In genomic region chr5:181203842-181204560, GRCh38 we compare ENCODE assay signal across 7 cellular contexts. TPM values are rescaled to one million over a fixed set of nuclear protein-coding genes. Genes with fewer than 3 reads are reported as not detected.
DNase-seq lines count a peak whose midpoint lies in the region; FAIRE-seq and TF ChIP-seq lines count a peak whose summit lies in the region.
"Had no signal": no experiment of that assay in that cellular context is flagged by ENCODE, and none has a peak within 500 bp of the region (broad histone marks: within the 10 kb centered on the region; RNA-seq: fewer than 3 reads in every experiment).

No MANE protein-coding gene starts in this region.

- H3K4me3 ChIP-seq in AG04449 (ENCODE audit: low read depth, low read length) (peak overlapping the region; percentile 62), keratinocyte (ENCODE audit: control insufficient read depth in 2 of 3, extremely low read depth in 1 of 3, insufficient read depth in 2 of 3, low read depth in 1 of 3, low read length in 3 of 3) (peak overlapping the region; percentile 71 to 87 (median 85))

- TF ChIP-seq CTCF in AG04449 (IDR thresholded peaks at IDR 0.05; ENCODE audit: insufficient read depth, low read length, missing control alignments) = no peak
- TF ChIP-seq CTCF in VCaP (conservative IDR thresholded peaks at IDR 0.05) = peak; percentile 20; the same call in 1 of the 2 replicates
- TF ChIP-seq CTCF in keratinocyte (optimal IDR thresholded peaks at IDR 0.05 in 1 of 3, IDR thresholded peaks at IDR 0.05 in 1 of 3, conservative IDR thresholded peaks at IDR 0.05 in 1 of 3; ENCODE audit: extremely low read depth in 1 of 3, insufficient read depth in 2 of 3, low read length in 3 of 3) = no peak

- peak overlapping the region; percentile 70 for H2AFZ ChIP-seq in keratinocyte (ENCODE audit: control insufficient read depth, low read length)

- H3K79me2 ChIP-seq in keratinocyte (ENCODE audit: control insufficient read depth, insufficient read depth, low read length) = peaks cover 4% of the 10 kb centered on the region

- peak overlapping the region; percentile 83 for H3K4me2 ChIP-seq in keratinocyte (ENCODE audit: control insufficient read depth, extremely low read depth, insufficient read depth, low read depth, low read length)

- FAIRE-seq in keratinocyte (lab: Jason Lieb, UNC) = no peak
- FAIRE-seq: GM18507 had no signal

- CTCF ChIA-PET in AG04449 (lab: Yijun Ruan, JAX) = interaction anchor here (1.0 to 4.4 kb wide), 5 partner anchors 10 to 23 kb away, joined by 3 to 29 read pairs (median 4); no protein-coding TSS in a partner anchor

- DNase-seq in AG04449 (ENCODE audit: low read depth, low spot score) (no peak), keratinocyte (ENCODE audit: low read depth, low spot score) (no peak), AG08395 (ENCODE audit: low spot score) (no peak), H4 (ENCODE audit: low spot score) (no peak), OCI-M1 (lab: John Stamatoyannopoulos, UW) (no peak)

- no peaks in the 10 kb centered on the region for H3K9me1 ChIP-seq in keratinocyte (ENCODE audit: control insufficient read depth, extremely low read depth, insufficient read depth, low read length)

- H3K27me3 ChIP-seq in keratinocyte (ENCODE audit: control insufficient read depth, extremely low read depth, insufficient read depth, low read length) = no peaks in the 10 kb centered on the region

- H3K27ac ChIP-seq in VCaP (peak overlapping the region; percentile 81; the same call in 1 of the 2 replicates), keratinocyte (ENCODE audit: control insufficient read depth, insufficient read depth, low read length) (peak overlapping the region; percentile 43)

- no peaks in the 10 kb centered on the region for H4K20me1 ChIP-seq in keratinocyte (ENCODE audit: control insufficient read depth, extremely low read depth, insufficient read depth, low read length)

- peaks cover 3 to 13% of the 10 kb centered on the region in 2 experiments for H3K36me3 ChIP-seq in keratinocyte (ENCODE audit: control insufficient read depth in 2 of 2, extremely low read depth in 1 of 2, insufficient read depth in 2 of 2, low read length in 2 of 2)

- no peaks in the 10 kb centered on the region for H3K9me3 ChIP-seq in keratinocyte (ENCODE audit: control insufficient read depth, low read depth, low read length)

- peaks cover 19% of the 10 kb centered on the region for H3K4me1 ChIP-seq in keratinocyte (ENCODE audit: control insufficient read depth, extremely low read depth, insufficient read depth, low read length)

- dilution Hi-C loops in keratinocyte (cut with MboI; ENCODE audit: extremely low pct_ligation_motif_present, low sequenced_read_pairs) = no loop called here

- H3K9ac ChIP-seq in keratinocyte (ENCODE audit: control insufficient read depth, extremely low read depth, insufficient read depth, low read length) = peak overlapping the region; percentile 63

- POLR2A ChIA-PET in AG04449 (lab: Yijun Ruan, JAX) = interaction anchor here (0.6 to 1.5 kb wide), 3 partner anchors 11 to 46 kb away, joined by 4 to 17 read pairs (median 4); no protein-coding TSS in a partner anchor

RNA-seq across cellular contexts. Expression of gene TRIM7, which starts 1.0 kb away (rescaled TPM):
- 21.7 to 27.6 TPM (median 22.4 TPM) in 3 replicates for polyA plus RNA-seq in keratinocyte
- 8.8 TPM for polyA plus RNA-seq in keratinocyte (2011; ENCODE audit: low read depth)
- 20.1 and 22.0 TPM in 2 replicates for polyA plus RNA-seq in keratinocyte (2011; cell fraction: cytosol; rRNA removed)
- polyA plus RNA-seq in keratinocyte (2011; cell fraction: nucleus; rRNA removed) = 28.5 and 29.7 TPM in 2 replicates
- polyA plus RNA-seq in keratinocyte (2012; ENCODE audit: low replicate concordance) = 16.7 and 25.6 TPM in 2 replicates
- 7.2 to 10.6 TPM (median 8.1 TPM) in 3 replicates for polyA minus RNA-seq in keratinocyte
- 15.7 TPM for polyA minus RNA-seq in keratinocyte (2011; cell fraction: cytosol; rRNA and poly(A)+ RNA removed)
- polyA minus RNA-seq in keratinocyte (2011; cell fraction: nucleus; rRNA and poly(A)+ RNA removed) = 7.7 and 9.9 TPM in 2 replicates
- total RNA-seq in H4 (2014; rRNA removed; shearing (Covaris generic)) = 0.10 and 0.27 TPM in 2 replicates

RNA-seq across cellular contexts. Expression of gene TRIM41, which starts 19.1 kb away (rescaled TPM):
- 11.8 to 14.1 TPM (median 13.4 TPM) in 3 replicates for polyA plus RNA-seq in keratinocyte
- 6.8 TPM for polyA plus RNA-seq in keratinocyte (2011; ENCODE audit: low read depth)
- 9.2 and 12.8 TPM in 2 replicates for polyA plus RNA-seq in keratinocyte (2011; cell fraction: cytosol; rRNA removed)
- polyA plus RNA-seq in keratinocyte (2011; cell fraction: nucleus; rRNA removed) = 40.3 and 44.3 TPM in 2 replicates
- 12.2 and 19.8 TPM in 2 replicates for polyA plus RNA-seq in keratinocyte (2012; ENCODE audit: low replicate concordance)
- polyA minus RNA-seq in keratinocyte = 5.2 to 10.3 TPM (median 5.3 TPM) in 3 replicates
- 12.5 TPM for polyA minus RNA-seq in keratinocyte (2011; cell fraction: cytosol; rRNA and poly(A)+ RNA removed)
- 11.0 and 11.1 TPM in 2 replicates for polyA minus RNA-seq in keratinocyte (2011; cell fraction: nucleus; rRNA and poly(A)+ RNA removed)
- total RNA-seq in H4 (2014; rRNA removed; shearing (Covaris generic)) = 10.5 and 12.0 TPM in 2 replicates

RNA-seq across cellular contexts. Expression of gene RACK1, which starts 39.7 kb away (rescaled TPM):
- 3,291 to 4,197 TPM (median 3,883 TPM) in 3 replicates for polyA plus RNA-seq in keratinocyte
- polyA plus RNA-seq in keratinocyte (2011; ENCODE audit: low read depth) = 6,866 TPM
- polyA plus RNA-seq in keratinocyte (2011; cell fraction: cytosol; rRNA removed) = 3,208 and 4,094 TPM in 2 replicates
- 1,292 and 1,405 TPM in 2 replicates for polyA plus RNA-seq in keratinocyte (2011; cell fraction: nucleus; rRNA removed)
- 2,997 and 3,266 TPM in 2 replicates for polyA plus RNA-seq in keratinocyte (2012; ENCODE audit: low replicate concordance)
- polyA minus RNA-seq in keratinocyte = 6,396 to 10,268 TPM (median 9,173 TPM) in 3 replicates
- 5,229 TPM for polyA minus RNA-seq in keratinocyte (2011; cell fraction: cytosol; rRNA and poly(A)+ RNA removed)
- polyA minus RNA-seq in keratinocyte (2011; cell fraction: nucleus; rRNA and poly(A)+ RNA removed) = 1,104 and 1,134 TPM in 2 replicates
- 4,964 and 5,175 TPM in 2 replicates for total RNA-seq in H4 (2014; rRNA removed; shearing (Covaris generic))

RNA-seq across cellular contexts. Expression of gene OR2V2, which starts 56.6 kb away (rescaled TPM):
- not detected in 3 replicates for polyA plus RNA-seq in keratinocyte
- not detected for polyA plus RNA-seq in keratinocyte (2011; ENCODE audit: low read depth)
- polyA plus RNA-seq in keratinocyte (2011; cell fraction: cytosol; rRNA removed) = not detected in 2 replicates
- not detected in 2 replicates for polyA plus RNA-seq in keratinocyte (2011; cell fraction: nucleus; rRNA removed)
- not detected in 2 replicates for polyA plus RNA-seq in keratinocyte (2012; ENCODE audit: low replicate concordance)
- polyA minus RNA-seq in keratinocyte = not detected in 3 replicates
- not detected for polyA minus RNA-seq in keratinocyte (2011; cell fraction: cytosol; rRNA and poly(A)+ RNA removed)
- not detected in 2 replicates for polyA minus RNA-seq in keratinocyte (2011; cell fraction: nucleus; rRNA and poly(A)+ RNA removed)
- not detected in 2 replicates for total RNA-seq in H4 (2014; rRNA removed; shearing (Covaris generic))

RNA-seq across cellular contexts. Expression of gene TRIM52, which starts 56.9 kb away (rescaled TPM):
- 4.3 to 7.7 TPM (median 7.5 TPM) in 3 replicates for polyA plus RNA-seq in keratinocyte
- polyA plus RNA-seq in keratinocyte (2011; ENCODE audit: low read depth) = 3.3 TPM
- polyA plus RNA-seq in keratinocyte (2011; cell fraction: cytosol; rRNA removed) = 2.4 and 3.4 TPM in 2 replicates
- polyA plus RNA-seq in keratinocyte (2011; cell fraction: nucleus; rRNA removed) = 20.3 and 23.5 TPM in 2 replicates
- polyA plus RNA-seq in keratinocyte (2012; ENCODE audit: low replicate concordance) = 4.2 and 5.7 TPM in 2 replicates
- polyA minus RNA-seq in keratinocyte = 1.9 to 12.9 TPM (median 3.9 TPM) in 3 replicates
- 5.4 TPM for polyA minus RNA-seq in keratinocyte (2011; cell fraction: cytosol; rRNA and poly(A)+ RNA removed)
- 3.5 and 7.0 TPM in 2 replicates for polyA minus RNA-seq in keratinocyte (2011; cell fraction: nucleus; rRNA and poly(A)+ RNA removed)
- total RNA-seq in H4 (2014; rRNA removed; shearing (Covaris generic)) = 7.6 and 11.5 TPM in 2 replicates
